1 cellular context compared by ENCODE assay signal in the genomic region with DNA sequence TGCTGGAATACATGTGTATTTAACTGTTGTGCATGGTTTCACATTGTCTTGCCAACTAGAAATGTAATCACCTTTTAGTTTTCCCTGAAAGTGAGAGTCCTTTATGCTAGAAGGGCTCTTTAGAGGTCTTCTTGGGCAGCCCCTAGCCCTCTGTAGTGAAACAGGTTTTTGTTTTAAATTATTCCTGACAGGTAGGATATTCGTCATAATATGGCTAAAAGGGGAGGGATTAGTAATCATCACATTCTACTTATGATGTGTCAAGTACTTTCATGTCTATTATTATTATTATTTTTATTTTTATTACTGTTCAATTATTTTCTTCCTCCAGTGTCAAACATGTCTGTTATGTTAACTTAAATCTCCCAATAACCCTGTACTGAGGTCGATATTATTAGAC.
TF ChIP-seq lines count a peak whose summit lies in the region.

No MANE protein-coding gene starts in this region.

TF ChIP-seq in endothelial cell of umbilical vein, 7 proteins besides CTCF, POLR2A, EP300 and RAD21:
- no peak for TF ChIP-seq MYC (IDR thresholded peaks at IDR 0.05; ENCODE audit: low read depth, low read length)
